16 cellular contexts compared by ENCODE assay signal in the genomic region with DNA sequence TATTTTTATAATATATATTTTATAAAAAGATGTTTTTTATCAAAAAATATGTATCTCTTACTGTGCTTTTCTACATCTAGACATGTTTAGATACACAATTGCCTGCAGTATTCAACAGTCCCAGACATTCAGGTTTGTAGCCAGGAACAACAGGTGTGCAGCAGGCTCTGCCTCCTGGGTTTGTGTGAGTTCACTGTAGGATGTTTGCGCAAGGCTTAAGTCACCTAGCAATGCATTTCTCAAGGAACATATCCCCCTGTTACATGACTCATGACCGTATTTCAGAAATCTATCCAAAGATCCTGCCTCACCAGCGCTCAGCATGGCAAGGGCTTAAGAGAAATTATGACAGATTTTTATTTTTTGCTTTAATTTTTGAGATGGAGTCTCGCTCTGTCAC. TPM values are rescaled to one million over a fixed set of nuclear protein-coding genes. Genes with fewer than 3 reads are reported as not detected.
DNase-seq lines count a peak whose midpoint lies in the region; ATAC-seq and TF ChIP-seq lines count a peak whose summit lies in the region.
"Had no signal": no experiment of that assay in that cellular context is flagged by ENCODE, and none has a peak within 500 bp of the region (broad histone marks: within the 10 kb centered on the region; RNA-seq: fewer than 3 reads in every experiment).

No MANE protein-coding gene starts in this region.

- no peaks in the 10 kb centered on the region for H3K4me1 Mint-ChIP-seq in activated CD8-positive, alpha-beta T cell treated with anti-CD3 and anti-CD28 coated beads, Interleukin-2, amount 10 ng/mL, durations not matched to agents 7 days and 5 days (ENCODE audit: low read depth)
- no peaks in the 10 kb centered on the region for H3K4me1 Mint-ChIP-seq in activated CD8-positive, alpha-beta T cell treated with anti-CD3 and anti-CD28 coated beads for 36 hours (ENCODE audit: low read depth)
- H3K4me1 Mint-ChIP-seq: IgD-negative memory B cell had no signal

- H3K9me3 Mint-ChIP-seq in activated CD8-positive, alpha-beta T cell treated with anti-CD3 and anti-CD28 coated beads, Interleukin-2, amount 10 ng/mL, durations not matched to agents 7 days and 5 days (ENCODE audit: insufficient read depth): no peaks in the 10 kb centered on the region
- no peaks in the 10 kb centered on the region for H3K9me3 Mint-ChIP-seq in activated CD8-positive, alpha-beta T cell treated with anti-CD3 and anti-CD28 coated beads for 36 hours
- H3K9me3 Mint-ChIP-seq: activated naive CD4-positive, alpha-beta T cell treated with anti-CD3 and anti-CD28 coated beads, Interleukin-2, amount 50 U/mL, for 72 hours had no signal

- H3K27me3 Mint-ChIP-seq in activated CD8-positive, alpha-beta T cell treated with anti-CD3 and anti-CD28 coated beads, Interleukin-2, amount 10 ng/mL, durations not matched to agents 7 days and 5 days (ENCODE audit: low read depth): no peaks in the 10 kb centered on the region
- H3K27me3 Mint-ChIP-seq in activated CD8-positive, alpha-beta T cell treated with anti-CD3 and anti-CD28 coated beads for 36 hours: no peaks in the 10 kb centered on the region
- H3K27me3 Mint-ChIP-seq: activated CD8-positive, alpha-beta memory T cell treated with anti-CD3 and anti-CD28 coated beads, Interleukin-2, amount 10 ng/mL, durations not matched to agents 7 days and 5 days; IgD-negative memory B cell had no signal

- no peak for TF ChIP-seq CTCF in activated CD8-positive, alpha-beta T cell treated with anti-CD3 and anti-CD28 coated beads for 36 hours (IDR thresholded peaks at IDR 0.05)
- TF ChIP-seq CTCF in gastrocnemius medialis (IDR thresholded peaks at IDR 0.05 in 4 of 5, conservative IDR thresholded peaks at IDR 0.05 in 1 of 5): no peak

- CTCF ChIA-PET in activated CD8-positive, alpha-beta T cell treated with anti-CD3 and anti-CD28 coated beads, Interleukin-2, amount 10 ng/mL, durations not matched to agents 7 days and 5 days (lab: Charles Lee): no interaction called here
- CTCF ChIA-PET in activated CD8-positive, alpha-beta T cell treated with anti-CD3 and anti-CD28 coated beads for 36 hours (lab: Charles Lee): no interaction called here

- no peak for TF ChIP-seq POLR2A in gastrocnemius medialis (IDR thresholded peaks at IDR 0.05)

- ATAC-seq in activated CD8-positive, alpha-beta T cell treated with anti-CD3 and anti-CD28 coated beads, Interleukin-2, amount 10 ng/mL, durations not matched to agents 7 days and 5 days: no peak
- no peak for ATAC-seq in activated CD8-positive, alpha-beta T cell treated with anti-CD3 and anti-CD28 coated beads for 36 hours
- ATAC-seq in gastrocnemius medialis: peak; percentile 90 to 95
- no peak for ATAC-seq in GM19351 (IDR thresholded peaks at IDR 0.05; ENCODE audit: unreplicated experiment)
- ATAC-seq: activated CD8-positive, alpha-beta memory T cell treated with anti-CD3 and anti-CD28 coated beads, Interleukin-2, amount 10 ng/mL, durations not matched to agents 7 days and 5 days; activated naive CD4-positive, alpha-beta T cell treated with anti-CD3 and anti-CD28 coated beads, Interleukin-2, amount 50 U/mL, for 72 hours; SK-N-SH treated with all-trans-retinoic acid at 6 μM for 48 hours had no signal

- in situ Hi-C loops in gastrocnemius medialis (cut with MboI; ENCODE audit: low sequenced_read_pairs in 4 of 4): no loop called here

- peaks cover 70% of the 10 kb centered on the region for H3K36me3 Mint-ChIP-seq in activated CD8-positive, alpha-beta T cell treated with anti-CD3 and anti-CD28 coated beads, Interleukin-2, amount 10 ng/mL, durations not matched to agents 7 days and 5 days (ENCODE audit: low read depth)
- peaks cover 81% of the 10 kb centered on the region for H3K36me3 Mint-ChIP-seq in activated CD8-positive, alpha-beta T cell treated with anti-CD3 and anti-CD28 coated beads for 36 hours (ENCODE audit: low read depth)

- H3K27ac ChIP-seq in gastrocnemius medialis: peak overlapping the region; percentile 74 to 77 (median 76)
- H3K27ac ChIP-seq: ovary had no signal

- H3K9me3 ChIP-seq in gastrocnemius medialis: no peaks in the 10 kb centered on the region
- H3K9me3 ChIP-seq: ovary had no signal

- H3K36me3 ChIP-seq in gastrocnemius medialis: peaks cover 0 to 35% of the 10 kb centered on the region in 2 donors
- H3K36me3 ChIP-seq: ovary had no signal

- intact Hi-C loops in activated CD8-positive, alpha-beta T cell treated with anti-CD3 and anti-CD28 coated beads for 36 hours (cut with micrococcal nuclease): no loop called here
- intact Hi-C loops in gastrocnemius medialis (cut with DNase I; ENCODE audit: low total_unique reads): loop anchor here (1.0 to 10.0 kb wide), 2 partner anchors 24 to 1534 kb away; no protein-coding TSS in a partner anchor

- H3K4me1 ChIP-seq in gastrocnemius medialis: peaks cover 24 to 26% of the 10 kb centered on the region in 2 donors

- no peak overlapping the region for H3K4me3 ChIP-seq in gastrocnemius medialis
- H3K4me3 ChIP-seq: ovary had no signal

- POLR2A ChIA-PET in activated CD8-positive, alpha-beta T cell treated with anti-CD3 and anti-CD28 coated beads, Interleukin-2, amount 10 ng/mL, durations not matched to agents 7 days and 5 days (lab: Charles Lee): no interaction called here
- POLR2A ChIA-PET in activated CD8-positive, alpha-beta T cell treated with anti-CD3 and anti-CD28 coated beads for 36 hours (lab: Charles Lee): no interaction called here

- H3K27me3 ChIP-seq in gastrocnemius medialis: no peaks in the 10 kb centered on the region
- H3K27me3 ChIP-seq: ovary had no signal

- no peak overlapping the region for H3K4me3 Mint-ChIP-seq in activated CD8-positive, alpha-beta T cell treated with anti-CD3 and anti-CD28 coated beads, Interleukin-2, amount 10 ng/mL, durations not matched to agents 7 days and 5 days
- no peak overlapping the region for H3K4me3 Mint-ChIP-seq in activated CD8-positive, alpha-beta T cell treated with anti-CD3 and anti-CD28 coated beads for 36 hours
- H3K4me3 Mint-ChIP-seq: activated CD8-positive, alpha-beta memory T cell treated with anti-CD3 and anti-CD28 coated beads, Interleukin-2, amount 10 ng/mL, durations not matched to agents 7 days and 5 days; IgD-negative memory B cell had no signal

- H3K27ac Mint-ChIP-seq in activated CD8-positive, alpha-beta T cell treated with anti-CD3 and anti-CD28 coated beads, Interleukin-2, amount 10 ng/mL, durations not matched to agents 7 days and 5 days: peak overlapping the region; percentile 66
- no peak overlapping the region for H3K27ac Mint-ChIP-seq in activated CD8-positive, alpha-beta T cell treated with anti-CD3 and anti-CD28 coated beads for 36 hours
- H3K27ac Mint-ChIP-seq: activated CD8-positive, alpha-beta memory T cell treated with anti-CD3 and anti-CD28 coated beads, Interleukin-2, amount 10 ng/mL, durations not matched to agents 7 days and 5 days; IgD-negative memory B cell had no signal

- DNase-seq in activated CD8-positive, alpha-beta T cell treated with anti-CD3 and anti-CD28 coated beads, Interleukin-2, amount 10 ng/mL, durations not matched to agents 7 days and 5 days: no peak
- DNase-seq in activated CD8-positive, alpha-beta T cell treated with anti-CD3 and anti-CD28 coated beads for 36 hours: no peak
- DNase-seq in NCI-H774 (lab: John Stamatoyannopoulos, UW): peak; percentile 73
- peak; percentile 18 for DNase-seq in fibroblast of gingiva (ENCODE audit: low read depth)
- DNase-seq in gastrocnemius medialis: peak; percentile 73 to 85
- no peak for DNase-seq in NCI-H345 treated with DMSO at 0.1 percent for 48 hours (lab: John Stamatoyannopoulos, UW; ENCODE audit: unreplicated experiment)
- DNase-seq in dedifferentiated amniotic fluid mesenchymal stem cell (ENCODE audit: extremely low spot score): no peak
- DNase-seq: activated CD8-positive, alpha-beta memory T cell treated with anti-CD3 and anti-CD28 coated beads, Interleukin-2, amount 10 ng/mL, durations not matched to agents 7 days and 5 days; DMS 273 treated with DMSO at 0.1 percent for 48 hours; NCI-H1694 treated with DMSO at 0.1 percent for 48 hours; ovary; stimulated activated CD4-positive, alpha-beta T cell treated with anti-CD3 and anti-CD28 coated beads, Interleukin-12 subunit alpha, Interleukin-12 subunit beta, amount 100 ng/mL, for 4 hours had no signal

RNA-seq across cellular contexts. Expression of a gene that starts 41.5 kb away (rescaled TPM):
- 10 to 100 TPM; 47.5 TPM for total RNA-seq in activated CD8-positive, alpha-beta T cell treated with anti-CD3 and anti-CD28 coated beads, Interleukin-2, amount 10 ng/mL, durations not matched to agents 7 days and 5 days
- total RNA-seq in activated CD8-positive, alpha-beta T cell treated with anti-CD3 and anti-CD28 coated beads for 36 hours: 10 to 100 TPM; 77.6 to 78.6 TPM
- 100 to 1,000 TPM in 1 of 4 donors, 10 to 100 TPM in 3; 81.9 to 123 (median 90.2) TPM for total RNA-seq in gastrocnemius medialis

Comparison
In these comparisons a context has a peak if more than half of its experiments do, and no peak if none do; other contexts are left out.
1. ATAC-seq: peak in gastrocnemius medialis (2 of 2); none in activated CD8-positive, alpha-beta T cell treated with anti-CD3 and anti-CD28 coated beads, Interleukin-2, amount 10 ng/mL, durations not matched to agents 7 days and 5 days (single experiment), activated CD8-positive, alpha-beta T cell treated with anti-CD3 and anti-CD28 coated beads for 36 hours (single experiment) and GM19351 (single experiment).
2. DNase-seq: peak in NCI-H774 (single experiment), fibroblast of gingiva (single experiment) and gastrocnemius medialis (2 of 2); none in activated CD8-positive, alpha-beta T cell treated with anti-CD3 and anti-CD28 coated beads, Interleukin-2, amount 10 ng/mL, durations not matched to agents 7 days and 5 days (single experiment), activated CD8-positive, alpha-beta T cell treated with anti-CD3 and anti-CD28 coated beads for 36 hours (single experiment), NCI-H345 treated with DMSO at 0.1 percent for 48 hours (single experiment) and dedifferentiated amniotic fluid mesenchymal stem cell (single experiment).